Comparison of ENCODE assay signal across 30 cellular contexts in the genomic region with DNA sequence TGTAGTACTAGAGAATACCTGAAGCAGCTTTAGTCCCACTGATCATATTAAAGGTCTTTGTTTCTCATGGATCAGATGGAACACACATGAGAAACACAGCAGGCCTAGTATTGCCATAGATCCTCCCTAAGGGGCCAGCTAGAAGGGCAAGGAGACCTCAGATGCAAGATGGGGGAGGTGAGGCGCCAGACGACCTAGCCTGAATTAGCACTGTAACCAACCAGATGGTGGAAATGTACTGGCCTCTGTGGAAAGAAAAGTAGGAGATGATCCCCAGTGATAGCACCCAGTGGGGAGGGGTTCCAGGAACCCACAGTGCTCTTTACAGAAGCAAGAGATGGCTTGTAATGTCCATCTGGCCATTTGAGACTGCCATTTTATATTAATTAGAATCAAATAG.
"Had no signal": no experiment of that assay in that cellular context is flagged by ENCODE, and none has a peak within 500 bp of the region (broad histone marks: within the 10 kb centered on the region; RNA-seq: fewer than 3 reads in every experiment).

No MANE protein-coding gene starts in this region.

- H3K9me3 Mint-ChIP-seq: naive B cell; nephron progenitor cell; neural progenitor cell; stimulated activated naive B cell treated with anti-CD40 and anti-IgM and Interleukin-4, amounts not matched to agents 10 μg/mL and 1 μg/mL and 100 μg/mL, for 72 hours had no signal

- H3K4me1 Mint-ChIP-seq: immature natural killer cell; naive B cell; natural killer cell; nephron progenitor cell; stimulated activated naive B cell treated with anti-CD40 and anti-IgM and Interleukin-4, amounts not matched to agents 10 μg/mL and 1 μg/mL and 100 μg/mL, for 72 hours had no signal

- H3K27me3 Mint-ChIP-seq: naive B cell; progenitor cell of endocrine pancreas; stimulated activated naive B cell treated with anti-CD40 and anti-IgM and Interleukin-4, amounts not matched to agents 10 μg/mL and 1 μg/mL and 100 μg/mL, for 72 hours had no signal

- FAIRE-seq: islet of Langerhans, kidney had no signal

- H3K27ac Mint-ChIP-seq: immature natural killer cell; mesothelial cell of epicardium; naive B cell; natural killer cell; nephron progenitor cell; neural progenitor cell; progenitor cell of endocrine pancreas; stimulated activated naive B cell treated with anti-CD40 and anti-IgM and Interleukin-4, amounts not matched to agents 10 μg/mL and 1 μg/mL and 100 μg/mL, for 72 hours had no signal

- ATAC-seq: left colon; left lung; lower lobe of right lung; natural killer cell; right lobe of liver; stimulated activated naive CD8-positive, alpha-beta T cell treated with anti-CD3 and anti-CD28 coated beads, Interleukin-15, Interleukin-2, amounts not matched to agents 100 U/mL and 50 U/mL, for 24 hours had no signal

- H3K36me3 Mint-ChIP-seq: mesothelial cell of epicardium; naive B cell; natural killer cell; neural progenitor cell; stimulated activated naive B cell treated with anti-CD40 and anti-IgM and Interleukin-4, amounts not matched to agents 10 μg/mL and 1 μg/mL and 100 μg/mL, for 72 hours had no signal

- H3K4me1 ChIP-seq: left lung, lower lobe of right lung, neural progenitor cell, right atrium auricular region, right lobe of liver, stomach, testis, thyroid gland, transverse colon, upper lobe of left lung, vagina had no signal

- H3K27me3 ChIP-seq: left lung, neural progenitor cell, ovary, right atrium auricular region, right lobe of liver, stomach, testis, thyroid gland, transverse colon, upper lobe of left lung, vagina had no signal

- DNase-seq: hypothalamus; immature natural killer cell; kidney; left colon; left lung; lower lobe of right lung; mammary epithelial cell; mesenchymal stem cell; naive B cell; natural killer cell; nephron progenitor cell; ovary; right lobe of liver; stimulated activated CD4-positive, alpha-beta T cell treated with anti-CD3 and anti-CD28 coated beads, Interleukin-12 subunit alpha, Interleukin-12 subunit beta, amount 100 ng/mL, for 4 hours; stimulated activated CD4-positive, alpha-beta T cell treated with anti-CD3 and anti-CD28 coated beads, Interleukin-15, amount 100 ng/mL, for 24 hours; stimulated activated CD4-positive, alpha-beta T cell treated with anti-CD3 and anti-CD28 coated beads, Interleukin-2, amount 100 ng/mL, for 24 hours; stimulated activated CD4-positive, alpha-beta T cell treated with anti-CD3 and anti-CD28 coated beads, Interleukin-4, amount 100 ng/mL, for 1 hour; stimulated activated naive B cell treated with anti-CD40 and anti-IgM and Interleukin-4, amounts not matched to agents 10 μg/mL and 1 μg/mL and 100 μg/mL, for 72 hours; stimulated activated naive CD8-positive, alpha-beta T cell treated with anti-CD3 and anti-CD28 coated beads, Interleukin-15, Interleukin-2, amounts not matched to agents 100 U/mL and 50 U/mL, for 24 hours; stomach; testis; thyroid gland; transverse colon; upper lobe of left lung had no signal

- H3K4me3 ChIP-seq: left lung, lower lobe of right lung, neural progenitor cell, ovary, right atrium auricular region, right lobe of liver, stomach, testis, thyroid gland, transverse colon, upper lobe of left lung, vagina had no signal

- H3K9me3 ChIP-seq: left lung, lower lobe of right lung, ovary, right atrium auricular region, right lobe of liver, stomach, testis, thyroid gland, transverse colon, upper lobe of left lung, vagina had no signal

- H3K27ac ChIP-seq: left lung, lower lobe of right lung, neural progenitor cell, ovary, right atrium auricular region, right lobe of liver, stomach, testis, thyroid gland, transverse colon, upper lobe of left lung, vagina had no signal

- H3K36me3 ChIP-seq: left lung, lower lobe of right lung, neural progenitor cell, ovary, right atrium auricular region, right lobe of liver, stomach, thyroid gland, transverse colon, upper lobe of left lung, vagina had no signal

- H3K4me3 Mint-ChIP-seq: immature natural killer cell; mesothelial cell of epicardium; natural killer cell; nephron progenitor cell; neural progenitor cell; stimulated activated naive B cell treated with anti-CD40 and anti-IgM and Interleukin-4, amounts not matched to agents 10 μg/mL and 1 μg/mL and 100 μg/mL, for 72 hours had no signal
